In genomic region chr12:54005853-54006699, GRCh38 we compare ENCODE assay signal across 1 cellular context.
TF ChIP-seq lines count a peak whose summit lies in the region.

No MANE protein-coding gene starts in this region.

TF ChIP-seq in HEK293, 187 proteins besides CTCF, POLR2A, EP300 and RAD21 (continued from another document):
- no peak for TF ChIP-seq ZNF146 (tag by site-specific recombination; IDR thresholded peaks at IDR 0.05)
